ENCODE assay signal across 1 cellular context in genomic region chr2:38751043-38751846, GRCh38.
TF ChIP-seq lines count a peak whose summit lies in the region.

Gene SRSF7, minus strand, starts transcription at chr2:38751361. Its CDS starts 105 bp downstream, at chr2:38751256.

TF ChIP-seq in K562, 482 proteins besides CTCF, POLR2A, EP300 and RAD21 (continued from another document):
- TF ChIP-seq RERE (CRISPR knock-in tag; IDR thresholded peaks at IDR 0.05; ENCODE audit: borderline replicate concordance) (0 out of 2 replicates have a peak, but pooled peaks have one; percentile 96), NUFIP1 (IDR thresholded peaks at IDR 0.05; ENCODE audit: partially characterized antibody) (no peak), C11orf30 (IDR thresholded peaks at IDR 0.05; ENCODE audit: low read depth) (no peak; the same call in 1 of the 2 replicates)
